Comparison of ENCODE assay signal across 1 cellular context in genomic region chr3:138351916-138352555, GRCh38.
TF ChIP-seq lines count a peak whose summit lies in the region.

No MANE protein-coding gene starts in this region.

TF ChIP-seq in SK-N-SH, 30 proteins besides CTCF, POLR2A, EP300 and RAD21 (continued from another document):
- TF ChIP-seq, protein P1, sequence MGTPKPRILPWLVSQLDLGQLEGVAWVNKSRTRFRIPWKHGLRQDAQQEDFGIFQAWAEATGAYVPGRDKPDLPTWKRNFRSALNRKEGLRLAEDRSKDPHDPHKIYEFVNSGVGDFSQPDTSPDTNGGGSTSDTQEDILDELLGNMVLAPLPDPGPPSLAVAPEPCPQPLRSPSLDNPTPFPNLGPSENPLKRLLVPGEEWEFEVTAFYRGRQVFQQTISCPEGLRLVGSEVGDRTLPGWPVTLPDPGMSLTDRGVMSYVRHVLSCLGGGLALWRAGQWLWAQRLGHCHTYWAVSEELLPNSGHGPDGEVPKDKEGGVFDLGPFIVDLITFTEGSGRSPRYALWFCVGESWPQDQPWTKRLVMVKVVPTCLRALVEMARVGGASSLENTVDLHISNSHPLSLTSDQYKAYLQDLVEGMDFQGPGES (IDR thresholded peaks at IDR 0.05; ENCODE audit: low read depth, low read length) = no peak
- TF ChIP-seq TEAD4 (IDR thresholded peaks at IDR 0.05; ENCODE audit: borderline replicate concordance, insufficient read depth) = no peak
- TF ChIP-seq SMC3 (IDR thresholded peaks at IDR 0.05; ENCODE audit: low read depth, low read length) = no peak
- TF ChIP-seq, protein P2, sequence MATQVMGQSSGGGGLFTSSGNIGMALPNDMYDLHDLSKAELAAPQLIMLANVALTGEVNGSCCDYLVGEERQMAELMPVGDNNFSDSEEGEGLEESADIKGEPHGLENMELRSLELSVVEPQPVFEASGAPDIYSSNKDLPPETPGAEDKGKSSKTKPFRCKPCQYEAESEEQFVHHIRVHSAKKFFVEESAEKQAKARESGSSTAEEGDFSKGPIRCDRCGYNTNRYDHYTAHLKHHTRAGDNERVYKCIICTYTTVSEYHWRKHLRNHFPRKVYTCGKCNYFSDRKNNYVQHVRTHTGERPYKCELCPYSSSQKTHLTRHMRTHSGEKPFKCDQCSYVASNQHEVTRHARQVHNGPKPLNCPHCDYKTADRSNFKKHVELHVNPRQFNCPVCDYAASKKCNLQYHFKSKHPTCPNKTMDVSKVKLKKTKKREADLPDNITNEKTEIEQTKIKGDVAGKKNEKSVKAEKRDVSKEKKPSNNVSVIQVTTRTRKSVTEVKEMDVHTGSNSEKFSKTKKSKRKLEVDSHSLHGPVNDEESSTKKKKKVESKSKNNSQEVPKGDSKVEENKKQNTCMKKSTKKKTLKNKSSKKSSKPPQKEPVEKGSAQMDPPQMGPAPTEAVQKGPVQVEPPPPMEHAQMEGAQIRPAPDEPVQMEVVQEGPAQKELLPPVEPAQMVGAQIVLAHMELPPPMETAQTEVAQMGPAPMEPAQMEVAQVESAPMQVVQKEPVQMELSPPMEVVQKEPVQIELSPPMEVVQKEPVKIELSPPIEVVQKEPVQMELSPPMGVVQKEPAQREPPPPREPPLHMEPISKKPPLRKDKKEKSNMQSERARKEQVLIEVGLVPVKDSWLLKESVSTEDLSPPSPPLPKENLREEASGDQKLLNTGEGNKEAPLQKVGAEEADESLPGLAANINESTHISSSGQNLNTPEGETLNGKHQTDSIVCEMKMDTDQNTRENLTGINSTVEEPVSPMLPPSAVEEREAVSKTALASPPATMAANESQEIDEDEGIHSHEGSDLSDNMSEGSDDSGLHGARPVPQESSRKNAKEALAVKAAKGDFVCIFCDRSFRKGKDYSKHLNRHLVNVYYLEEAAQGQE (IDR thresholded peaks at IDR 0.05; ENCODE audit: low read depth, low read length) = no peak
